In the genomic region with DNA sequence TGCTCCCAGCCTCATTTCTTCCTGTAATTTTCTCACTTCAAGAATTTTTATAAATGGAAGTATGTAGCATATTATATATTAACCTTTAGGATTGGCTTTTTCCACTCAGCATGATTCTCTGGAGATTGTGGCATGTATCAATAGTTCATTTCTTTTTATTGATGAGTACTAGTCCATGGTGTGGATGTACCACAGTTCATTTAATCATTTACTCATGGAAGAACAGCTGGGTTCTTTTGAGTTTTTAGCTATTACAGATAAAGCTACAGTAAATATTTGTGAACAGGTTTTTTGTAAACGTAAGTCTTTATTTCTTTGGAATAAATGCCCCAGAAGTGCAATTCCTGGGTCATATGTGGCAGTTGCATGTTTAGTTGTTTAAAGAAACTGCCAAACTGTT, we compare ENCODE assay signal across 25 cellular contexts.
"Had no signal": no experiment of that assay in that cellular context is flagged by ENCODE, and none has a peak within 500 bp of the region (broad histone marks: within the 10 kb centered on the region; RNA-seq: fewer than 3 reads in every experiment).

No MANE protein-coding gene starts in this region.

- DNase-seq: cerebellar nuclear complex; colonic mucosa; cortex of kidney; effector CD8-positive, alpha-beta T cell; effector memory CD8-positive, alpha-beta T cell; foreskin keratinocyte; glutamatergic neuron; head of caudate nucleus; hypothalamus; immature natural killer cell; left cardiac atrium; left ventricle myocardium inferior; lower lobe of right lung; mesenchymal stem cell; mucosa of descending colon; naive B cell had no signal

- H3K27me3 Mint-ChIP-seq: dendritic cell treated with granulocyte-macrophage colony-stimulating factor and Interleukin-4, amounts not matched to agents 40 ng/mL and 50 ng/mL, for 4 days; effector memory CD8-positive, alpha-beta T cell; naive B cell had no signal

- H3K27ac ChIP-seq: colonic mucosa, esophagus muscularis mucosa, foreskin keratinocyte, hepatocyte, left ventricle myocardium inferior, lower lobe of right lung had no signal

- H3K9me3 Mint-ChIP-seq: dendritic cell treated with granulocyte-macrophage colony-stimulating factor and Interleukin-4, amounts not matched to agents 40 ng/mL and 50 ng/mL, for 4 days; effector memory CD8-positive, alpha-beta T cell; endodermal cell; immature natural killer cell; mesothelial cell of epicardium; naive B cell had no signal

- FAIRE-seq: endometrium, endothelial cell of umbilical vein, frontal cortex, keratinocyte had no signal

- H3K27ac Mint-ChIP-seq: dendritic cell treated with granulocyte-macrophage colony-stimulating factor and Interleukin-4, amounts not matched to agents 40 ng/mL and 50 ng/mL, for 4 days; effector memory CD8-positive, alpha-beta T cell; endodermal cell; immature natural killer cell; mesothelial cell of epicardium; naive B cell had no signal

- H3K36me3 ChIP-seq: colonic mucosa had no signal

- H3K9me3 ChIP-seq: colonic mucosa, esophagus muscularis mucosa, left ventricle myocardium inferior, lower lobe of right lung, mucosa of descending colon had no signal

- H3K4me3 Mint-ChIP-seq: dendritic cell treated with granulocyte-macrophage colony-stimulating factor and Interleukin-4, amounts not matched to agents 40 ng/mL and 50 ng/mL, for 4 days; effector memory CD8-positive, alpha-beta T cell; endodermal cell; immature natural killer cell; mesothelial cell of epicardium; naive B cell had no signal

- H3K4me1 Mint-ChIP-seq: mesothelial cell of epicardium had no signal

- H3K4me1 ChIP-seq: colonic mucosa, esophagus muscularis mucosa, foreskin keratinocyte, left ventricle myocardium inferior, lower lobe of right lung had no signal

- H3K4me3 ChIP-seq: colonic mucosa, esophagus muscularis mucosa, hepatocyte, left ventricle myocardium inferior, lower lobe of right lung, mucosa of descending colon had no signal

- ATAC-seq: effector memory CD8-positive, alpha-beta T cell; foreskin keratinocyte; left cardiac atrium; lower lobe of right lung; mucosa of descending colon had no signal

- H3K27me3 ChIP-seq: colonic mucosa, esophagus muscularis mucosa, foreskin keratinocyte, hepatocyte had no signal
